Comparison of ENCODE assay signal across 8 cellular contexts in genomic region chr10:101441539-101442455, GRCh38.
DNase-seq lines count a peak whose midpoint lies in the region; ATAC-seq and TF ChIP-seq lines count a peak whose summit lies in the region.

No MANE protein-coding gene starts in this region.

- no peaks in the 10 kb centered on the region for H3K9me3 ChIP-seq in Caco-2

- H3K9me2 ChIP-seq in GM23338 (ENCODE audit: insufficient read depth) = no peaks in the 10 kb centered on the region

- no peaks in the 10 kb centered on the region for H3K79me2 ChIP-seq in GM23338 (replicated peaks; ENCODE audit: insufficient read depth)

- intact Hi-C loops in Caco-2 (cut with micrococcal nuclease; ENCODE audit: unreplicated experiment) = loop anchor here (1.0 kb wide), 3 partner anchors 129 to 227 kb away; no protein-coding TSS in a partner anchor

- H3K4me1 ChIP-seq in Caco-2 = no peaks in the 10 kb centered on the region
- H3K4me1 ChIP-seq in GM23338 (ENCODE audit: insufficient read depth) = peaks cover 9% of the 10 kb centered on the region

- H3K9me3 Mint-ChIP-seq in Caco-2 (ENCODE audit: unreplicated experiment) = no peaks in the 10 kb centered on the region
- no peaks in the 10 kb centered on the region for H3K9me3 Mint-ChIP-seq in GM23338
- no peaks in the 10 kb centered on the region for H3K9me3 Mint-ChIP-seq in activated CD4-positive, alpha-beta T cell treated with anti-CD3 and anti-CD28 coated beads, Interleukin-2, amount 10 ng/mL, durations not matched to agents 7 days and 5 days
- no peaks in the 10 kb centered on the region for H3K9me3 Mint-ChIP-seq in osteocyte (ENCODE audit: unreplicated experiment)

- H3K27me3 Mint-ChIP-seq in Caco-2 (ENCODE audit: insufficient read depth, unreplicated experiment) (no peaks in the 10 kb centered on the region), GM23338 (ENCODE audit: insufficient read depth, low read depth, poor library complexity) (no peaks in the 10 kb centered on the region), osteocyte (ENCODE audit: unreplicated experiment) (no peaks in the 10 kb centered on the region)
- no peaks in the 10 kb centered on the region for H3K27me3 Mint-ChIP-seq in activated CD4-positive, alpha-beta T cell treated with anti-CD3 and anti-CD28 coated beads, Interleukin-2, amount 10 ng/mL, durations not matched to agents 7 days and 5 days

- ATAC-seq in GM23338 (peak; percentile 98), HG02588 (IDR thresholded peaks at IDR 0.05; ENCODE audit: unreplicated experiment) (no peak)

- H3K27ac Mint-ChIP-seq in Caco-2 (ENCODE audit: unreplicated experiment) = no peak overlapping the region
- no peak overlapping the region for H3K27ac Mint-ChIP-seq in GM23338
- no peak overlapping the region for H3K27ac Mint-ChIP-seq in activated CD4-positive, alpha-beta T cell treated with anti-CD3 and anti-CD28 coated beads, Interleukin-2, amount 10 ng/mL, durations not matched to agents 7 days and 5 days
- H3K27ac Mint-ChIP-seq in osteocyte (ENCODE audit: unreplicated experiment) = no peak overlapping the region

- H3K27me3 ChIP-seq in Caco-2 (replicated peaks; ENCODE audit: control insufficient read depth, insufficient read depth, low read length) = no peaks in the 10 kb centered on the region
- H3K27me3 ChIP-seq in GM23338 (ENCODE audit: insufficient read depth) = no peaks in the 10 kb centered on the region

- no TSS peak for BruUV-seq in Caco-2 (replicated peaks; lab: Mats Ljungman, UMichigan)

- H3K4me3 ChIP-seq in Caco-2 (ENCODE audit: low read depth, low read length) (no peak overlapping the region), GM23338 (no peak overlapping the region)

- H3K27ac ChIP-seq in GM23338 (ENCODE audit: low read depth) = no peak overlapping the region

- no peaks in the 10 kb centered on the region for H4K20me1 ChIP-seq in GM23338 (replicated peaks; ENCODE audit: insufficient read depth)

- POLR2A ChIA-PET in Caco-2 (lab: Charles Lee) = no interaction called here
- POLR2A ChIA-PET in activated CD4-positive, alpha-beta T cell treated with anti-CD3 and anti-CD28 coated beads, Interleukin-2, amount 10 ng/mL, durations not matched to agents 7 days and 5 days (lab: Charles Lee) = no interaction called here

- H3K4me2 ChIP-seq in GM23338 = no peak overlapping the region

- no peaks in the 10 kb centered on the region for H3F3A ChIP-seq in GM23338 (replicated peaks; ENCODE audit: low read depth)

- peak in 1 of 2 experiments; percentile 76 for TF ChIP-seq CTCF in Caco-2 (IDR thresholded peaks at IDR 0.05; ENCODE audit: insufficient read depth in 1 of 2, low read depth in 1 of 2, low read length in 1 of 2, severe bottlenecking in 1 of 2, unreplicated experiment in 1 of 2)
- TF ChIP-seq CTCF in GM23338 (conservative IDR thresholded peaks at IDR 0.05; ENCODE audit: low read depth in 2 of 2) = peak; percentile 73 to 90
- TF ChIP-seq CTCF in osteocyte (IDR thresholded peaks at IDR 0.05) = peak; percentile 71

- no peak overlapping the region for H2AFZ ChIP-seq in GM23338

- H3K36me3 ChIP-seq in Caco-2 (ENCODE audit: control insufficient read depth, insufficient read depth, low read length) (no peaks in the 10 kb centered on the region), GM23338 (ENCODE audit: insufficient read depth) (no peaks in the 10 kb centered on the region)

- H3K4me1 Mint-ChIP-seq in Caco-2 (ENCODE audit: low read depth, unreplicated experiment) (no peaks in the 10 kb centered on the region), GM23338 (peaks cover 15% of the 10 kb centered on the region), osteocyte (ENCODE audit: unreplicated experiment) (peaks cover 9% of the 10 kb centered on the region)
- peaks cover 3% of the 10 kb centered on the region for H3K4me1 Mint-ChIP-seq in activated CD4-positive, alpha-beta T cell treated with anti-CD3 and anti-CD28 coated beads, Interleukin-2, amount 10 ng/mL, durations not matched to agents 7 days and 5 days

- CTCF ChIA-PET in Caco-2 (lab: Charles Lee) = interaction anchor here (0.6 to 1.8 kb wide), 9 partner anchors 25 to 228 kb away, joined by 3 to 28 read pairs (median 4); partner anchors contain the start of gene BTRC
- CTCF ChIA-PET in activated CD4-positive, alpha-beta T cell treated with anti-CD3 and anti-CD28 coated beads, Interleukin-2, amount 10 ng/mL, durations not matched to agents 7 days and 5 days (lab: Charles Lee) = interaction anchor here (0.6 to 1.1 kb wide), 4 partner anchors 13 to 228 kb away, joined by 3 to 4 read pairs (median 3); no protein-coding TSS in a partner anchor

- no peak overlapping the region for H3K4me3 Mint-ChIP-seq in Caco-2 (ENCODE audit: unreplicated experiment)
- no peak overlapping the region for H3K4me3 Mint-ChIP-seq in GM23338
- no peak overlapping the region for H3K4me3 Mint-ChIP-seq in activated CD4-positive, alpha-beta T cell treated with anti-CD3 and anti-CD28 coated beads, Interleukin-2, amount 10 ng/mL, durations not matched to agents 7 days and 5 days
- no peak overlapping the region for H3K4me3 Mint-ChIP-seq in osteocyte (ENCODE audit: unreplicated experiment)

- H3K36me3 Mint-ChIP-seq in Caco-2 (ENCODE audit: insufficient read depth, unreplicated experiment) (no peaks in the 10 kb centered on the region), GM23338 (ENCODE audit: low read depth) (no peaks in the 10 kb centered on the region), osteocyte (ENCODE audit: unreplicated experiment) (no peaks in the 10 kb centered on the region)
- H3K36me3 Mint-ChIP-seq in activated CD4-positive, alpha-beta T cell treated with anti-CD3 and anti-CD28 coated beads, Interleukin-2, amount 10 ng/mL, durations not matched to agents 7 days and 5 days (ENCODE audit: low read depth) = no peaks in the 10 kb centered on the region

- DNase-seq in Caco-2 (peak; percentile 53 to 68), GM23338 (ENCODE audit: low spot score) (peak; percentile 81), NCI-H2227 (lab: John Stamatoyannopoulos, UW; ENCODE audit: unreplicated experiment) (peak; percentile 47), globus pallidus (ENCODE audit: low spot score) (peak; percentile 59), osteocyte (ENCODE audit: extremely low spot score, unreplicated experiment) (no peak), cortex of kidney (lab: John Stamatoyannopoulos, UW) (no peak)
- DNase-seq in activated CD4-positive, alpha-beta T cell treated with anti-CD3 and anti-CD28 coated beads, Interleukin-2, amount 10 ng/mL, durations not matched to agents 7 days and 5 days = peak; percentile 41

TF ChIP-seq in GM23338, 12 proteins besides CTCF, POLR2A, EP300 and RAD21:
- peak; percentile 19; the same call in 1 of the 2 replicates for TF ChIP-seq CREB1 (CRISPR knock-in tag; IDR thresholded peaks at IDR 0.05; ENCODE audit: low read depth)
- TF ChIP-seq, protein P1, sequence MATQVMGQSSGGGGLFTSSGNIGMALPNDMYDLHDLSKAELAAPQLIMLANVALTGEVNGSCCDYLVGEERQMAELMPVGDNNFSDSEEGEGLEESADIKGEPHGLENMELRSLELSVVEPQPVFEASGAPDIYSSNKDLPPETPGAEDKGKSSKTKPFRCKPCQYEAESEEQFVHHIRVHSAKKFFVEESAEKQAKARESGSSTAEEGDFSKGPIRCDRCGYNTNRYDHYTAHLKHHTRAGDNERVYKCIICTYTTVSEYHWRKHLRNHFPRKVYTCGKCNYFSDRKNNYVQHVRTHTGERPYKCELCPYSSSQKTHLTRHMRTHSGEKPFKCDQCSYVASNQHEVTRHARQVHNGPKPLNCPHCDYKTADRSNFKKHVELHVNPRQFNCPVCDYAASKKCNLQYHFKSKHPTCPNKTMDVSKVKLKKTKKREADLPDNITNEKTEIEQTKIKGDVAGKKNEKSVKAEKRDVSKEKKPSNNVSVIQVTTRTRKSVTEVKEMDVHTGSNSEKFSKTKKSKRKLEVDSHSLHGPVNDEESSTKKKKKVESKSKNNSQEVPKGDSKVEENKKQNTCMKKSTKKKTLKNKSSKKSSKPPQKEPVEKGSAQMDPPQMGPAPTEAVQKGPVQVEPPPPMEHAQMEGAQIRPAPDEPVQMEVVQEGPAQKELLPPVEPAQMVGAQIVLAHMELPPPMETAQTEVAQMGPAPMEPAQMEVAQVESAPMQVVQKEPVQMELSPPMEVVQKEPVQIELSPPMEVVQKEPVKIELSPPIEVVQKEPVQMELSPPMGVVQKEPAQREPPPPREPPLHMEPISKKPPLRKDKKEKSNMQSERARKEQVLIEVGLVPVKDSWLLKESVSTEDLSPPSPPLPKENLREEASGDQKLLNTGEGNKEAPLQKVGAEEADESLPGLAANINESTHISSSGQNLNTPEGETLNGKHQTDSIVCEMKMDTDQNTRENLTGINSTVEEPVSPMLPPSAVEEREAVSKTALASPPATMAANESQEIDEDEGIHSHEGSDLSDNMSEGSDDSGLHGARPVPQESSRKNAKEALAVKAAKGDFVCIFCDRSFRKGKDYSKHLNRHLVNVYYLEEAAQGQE (IDR thresholded peaks at IDR 0.05; ENCODE audit: unreplicated experiment) = no peak
- TF ChIP-seq JUNB (IDR thresholded peaks at IDR 0.05; ENCODE audit: unreplicated experiment) = no peak
- no peak for TF ChIP-seq ZNF331 (CRISPR knock-in tag; IDR thresholded peaks at IDR 0.05; ENCODE audit: low read depth)
TF ChIP-seq in GM23338: peak in this region for 1.

Comparison
In these comparisons a context has a peak if more than half of its experiments do, and no peak if none do; other contexts are left out.
1. DNase-seq: peak in Caco-2 (2 of 2), GM23338 (single experiment), NCI-H2227 (single experiment), activated CD4-positive, alpha-beta T cell treated with anti-CD3 and anti-CD28 coated beads, Interleukin-2, amount 10 ng/mL, durations not matched to agents 7 days and 5 days (single experiment) and globus pallidus (single experiment); none in osteocyte (single experiment) and cortex of kidney (single experiment).